ENCODE assay signal across 8 cellular contexts in genomic region chr11:535519-536454, GRCh38. TPM values are rescaled to one million over a fixed set of nuclear protein-coding genes. Genes with fewer than 3 reads are reported as not detected.
DNase-seq lines count a peak whose midpoint lies in the region; ATAC-seq lines count a peak whose summit lies in the region.

Gene HRAS, minus strand, starts transcription at chr11:535576.

- H3K27me3 ChIP-seq in CD4-positive, CD25-positive, alpha-beta regulatory T cell (ENCODE audit: control insufficient read depth, insufficient read depth, low read length): no peaks in the 10 kb centered on the region

- peak within 1 kb of the TSS; percentile 90 for H3K27ac ChIP-seq in CD4-positive, CD25-positive, alpha-beta regulatory T cell (ENCODE audit: insufficient read depth, low read length, poor library complexity, severe bottlenecking)

- no peaks in the 10 kb centered on the region for H3K27me3 Mint-ChIP-seq in CD4-positive, CD25-positive, alpha-beta regulatory T cell

- H3K36me3 ChIP-seq in CD4-positive, CD25-positive, alpha-beta regulatory T cell (ENCODE audit: control insufficient read depth, insufficient read depth, low read length): peaks cover 8% of the 10 kb centered on the region

- peak within 1 kb of the TSS; percentile 81 to 98 (median 95) for H3K27ac Mint-ChIP-seq in CD4-positive, CD25-positive, alpha-beta regulatory T cell

- H3K9me3 Mint-ChIP-seq in CD4-positive, CD25-positive, alpha-beta regulatory T cell: no peaks in the 10 kb centered on the region

- H3K4me3 ChIP-seq in CD4-positive, CD25-positive, alpha-beta regulatory T cell (ENCODE audit: low read depth, low read length): peak within 1 kb of the TSS; percentile 57

- H3K9me3 ChIP-seq in CD4-positive, CD25-positive, alpha-beta regulatory T cell (ENCODE audit: control insufficient read depth in 2 of 2, low read length in 2 of 2): no peaks in the 10 kb centered on the region

- peak; percentile 93 to 96 (median 96) for DNase-seq in CD4-positive, CD25-positive, alpha-beta regulatory T cell
- DNase-seq in HPDE6-E6E7 (ENCODE audit: extremely low spot score) (peak; percentile 97), NK-92 (lab: John Stamatoyannopoulos, UW; ENCODE audit: unreplicated experiment) (peak; percentile 66), medulla oblongata (ENCODE audit: extremely low spot score) (peak; percentile 97)
- peak; percentile 87 to 95 for DNase-seq in activated CD8-positive, alpha-beta memory T cell treated with anti-CD3 and anti-CD28 coated beads for 1 hour (ENCODE audit: extremely low read depth in 1 of 2, low read depth in 1 of 2)
- peak; percentile 94 for DNase-seq in effector CD4-positive, alpha-beta T cell
- DNase-seq in stimulated activated CD4-positive, alpha-beta T cell treated with anti-CD3 and anti-CD28 coated beads, TNF-alpha, amount 100 ng/mL, for 48 hours (ENCODE audit: low read depth in 3 of 3): peak; percentile 93

- H3K4me3 Mint-ChIP-seq in CD4-positive, CD25-positive, alpha-beta regulatory T cell: peak within 1 kb of the TSS; percentile 93 to 97 (median 96)

- H3K4me1 ChIP-seq in CD4-positive, CD25-positive, alpha-beta regulatory T cell (ENCODE audit: control insufficient read depth, insufficient read depth, low read length, poor library complexity, severe bottlenecking): peaks cover 44% of the 10 kb centered on the region

- ATAC-seq in CD4-positive, CD25-positive, alpha-beta regulatory T cell (ENCODE audit: low read depth in 2 of 2): peak; percentile 86
- ATAC-seq in GM19455 (IDR thresholded peaks at IDR 0.05; ENCODE audit: unreplicated experiment): peak; percentile 62

- no peaks in the 10 kb centered on the region for H3K36me3 Mint-ChIP-seq in CD4-positive, CD25-positive, alpha-beta regulatory T cell

- peaks cover 0 to 26% (median 11%) of the 10 kb centered on the region in 4 donors for H3K4me1 Mint-ChIP-seq in CD4-positive, CD25-positive, alpha-beta regulatory T cell

RNA-seq across cellular contexts. Expression of gene HRAS, which starts in this region (rescaled TPM):
- 35.0 TPM for total RNA-seq in CD4-positive, CD25-positive, alpha-beta regulatory T cell
- 10 to 100 TPM; 15.9 to 35.2 (median 21.1) TPM for polyA plus RNA-seq in CD4-positive, CD25-positive, alpha-beta regulatory T cell

Comparison
In these comparisons a context has a peak if more than half of its experiments do, and no peak if none do; other contexts are left out.
1. Peak in every context shown above with its lines: DNase-seq, ATAC-seq, H3K4me3 ChIP-seq and H3K27ac ChIP-seq.